In genomic region chr2:25524507-25524906, GRCh38 we compare ENCODE assay signal across 1 cellular context.
TF ChIP-seq lines count a peak whose summit lies in the region.

No MANE protein-coding gene starts in this region.

TF ChIP-seq in GM12878, 131 proteins besides CTCF, POLR2A, EP300 and RAD21 (continued from another document and continues in another):
- TF ChIP-seq SREBF1 (IDR thresholded peaks at IDR 0.05; ENCODE audit: low read length) (no peak), NFYA (IDR thresholded peaks at IDR 0.05; ENCODE audit: borderline replicate concordance, low read depth, low read length) (no peak), RCOR1 (conservative IDR thresholded peaks at IDR 0.05; ENCODE audit: low read depth, low read length) (no peak), HCFC1 (IDR thresholded peaks at IDR 0.05; ENCODE audit: low read length) (no peak), RAD51 (IDR thresholded peaks at IDR 0.05) (no peak), MYB (IDR thresholded peaks at IDR 0.05; ENCODE audit: borderline replicate concordance, low read depth, low read length) (no peak), TAF1 (IDR thresholded peaks at IDR 0.05; ENCODE audit: borderline replicate concordance, low read depth, low read length) (no peak), STAT3 (IDR thresholded peaks at IDR 0.05; ENCODE audit: low read depth, low read length) (no peak), ZNF217 (IDR thresholded peaks at IDR 0.05) (no peak), PAX5 (IDR thresholded peaks at IDR 0.05; ENCODE audit: borderline replicate concordance, low read depth, low read length) (no peak), RUNX3 (IDR thresholded peaks at IDR 0.05; ENCODE audit: low read length) (peak; percentile 61), DPF2 (IDR thresholded peaks at IDR 0.05) (no peak), BACH1 (IDR thresholded peaks at IDR 0.05; ENCODE audit: borderline replicate concordance) (no peak), STAT1 (conservative IDR thresholded peaks at IDR 0.05) (no peak), NR2C2 (IDR thresholded peaks at IDR 0.05; ENCODE audit: borderline replicate concordance, control insufficient read depth, insufficient read length, low read depth) (no peak), CHD2 (IDR thresholded peaks at IDR 0.05; ENCODE audit: borderline replicate concordance, low read depth, low read length) (no peak), PBX3 (IDR thresholded peaks at IDR 0.05; ENCODE audit: insufficient replicate concordance, low read depth, low read length) (no peak), PRDM15 (CRISPR knock-in tag; IDR thresholded peaks at IDR 0.05) (no peak), MXI1 (IDR thresholded peaks at IDR 0.05; ENCODE audit: low read depth, low read length) (no peak), EZH2 (IDR thresholded peaks at IDR 0.05; ENCODE audit: borderline replicate concordance, control insufficient read depth, low read depth, low read length) (no peak), POU2F2 (IDR thresholded peaks at IDR 0.05; ENCODE audit: borderline replicate concordance, low read depth, low read length) (no peak), SPI1 (IDR thresholded peaks at IDR 0.05; ENCODE audit: borderline replicate concordance, insufficient read depth, low read depth, low read length) (no peak), ZNF24 (IDR thresholded peaks at IDR 0.05) (no peak), MTA2 (IDR thresholded peaks at IDR 0.05; ENCODE audit: low read depth) (peak; percentile 22; the same call in 1 of the 2 replicates), BCLAF1 (IDR thresholded peaks at IDR 0.05) (no peak), SMAD1 (IDR thresholded peaks at IDR 0.05; ENCODE audit: low read depth, partially characterized antibody) (no peak), KLF5 (IDR thresholded peaks at IDR 0.05; ENCODE audit: partially characterized antibody) (no peak), ZBED1 (IDR thresholded peaks at IDR 0.05; ENCODE audit: borderline replicate concordance) (no peak; the same call in 1 of the 2 replicates), NR2C1 (IDR thresholded peaks at IDR 0.05) (no peak), TCF3 (IDR thresholded peaks at IDR 0.05; ENCODE audit: borderline replicate concordance, insufficient read depth, low read depth, low read length) (0 out of 2 replicates have a peak, but pooled peaks have one; percentile 37), TCF12 (IDR thresholded peaks at IDR 0.05; ENCODE audit: low read depth, low read length) (0 out of 2 replicates have a peak, but pooled peaks have one; percentile 32), YY1 (IDR thresholded peaks at IDR 0.05; ENCODE audit: low read depth, low read length) (peak; percentile 36; the same call in 1 of the 2 replicates), E2F4 (IDR thresholded peaks at IDR 0.05; ENCODE audit: low read depth, low read length) (no peak)
- TF ChIP-seq, protein P1, sequence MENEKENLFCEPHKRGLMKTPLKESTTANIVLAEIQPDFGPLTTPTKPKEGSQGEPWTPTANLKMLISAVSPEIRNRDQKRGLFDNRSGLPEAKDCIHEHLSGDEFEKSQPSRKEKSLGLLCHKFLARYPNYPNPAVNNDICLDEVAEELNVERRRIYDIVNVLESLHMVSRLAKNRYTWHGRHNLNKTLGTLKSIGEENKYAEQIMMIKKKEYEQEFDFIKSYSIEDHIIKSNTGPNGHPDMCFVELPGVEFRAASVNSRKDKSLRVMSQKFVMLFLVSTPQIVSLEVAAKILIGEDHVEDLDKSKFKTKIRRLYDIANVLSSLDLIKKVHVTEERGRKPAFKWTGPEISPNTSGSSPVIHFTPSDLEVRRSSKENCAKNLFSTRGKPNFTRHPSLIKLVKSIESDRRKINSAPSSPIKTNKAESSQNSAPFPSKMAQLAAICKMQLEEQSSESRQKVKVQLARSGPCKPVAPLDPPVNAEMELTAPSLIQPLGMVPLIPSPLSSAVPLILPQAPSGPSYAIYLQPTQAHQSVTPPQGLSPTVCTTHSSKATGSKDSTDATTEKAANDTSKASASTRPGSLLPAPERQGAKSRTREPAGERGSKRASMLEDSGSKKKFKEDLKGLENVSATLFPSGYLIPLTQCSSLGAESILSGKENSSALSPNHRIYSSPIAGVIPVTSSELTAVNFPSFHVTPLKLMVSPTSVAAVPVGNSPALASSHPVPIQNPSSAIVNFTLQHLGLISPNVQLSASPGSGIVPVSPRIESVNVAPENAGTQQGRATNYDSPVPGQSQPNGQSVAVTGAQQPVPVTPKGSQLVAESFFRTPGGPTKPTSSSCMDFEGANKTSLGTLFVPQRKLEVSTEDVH (IDR thresholded peaks at IDR 0.05; ENCODE audit: low read depth, partially characterized antibody) = no peak
- TF ChIP-seq, protein P2, sequence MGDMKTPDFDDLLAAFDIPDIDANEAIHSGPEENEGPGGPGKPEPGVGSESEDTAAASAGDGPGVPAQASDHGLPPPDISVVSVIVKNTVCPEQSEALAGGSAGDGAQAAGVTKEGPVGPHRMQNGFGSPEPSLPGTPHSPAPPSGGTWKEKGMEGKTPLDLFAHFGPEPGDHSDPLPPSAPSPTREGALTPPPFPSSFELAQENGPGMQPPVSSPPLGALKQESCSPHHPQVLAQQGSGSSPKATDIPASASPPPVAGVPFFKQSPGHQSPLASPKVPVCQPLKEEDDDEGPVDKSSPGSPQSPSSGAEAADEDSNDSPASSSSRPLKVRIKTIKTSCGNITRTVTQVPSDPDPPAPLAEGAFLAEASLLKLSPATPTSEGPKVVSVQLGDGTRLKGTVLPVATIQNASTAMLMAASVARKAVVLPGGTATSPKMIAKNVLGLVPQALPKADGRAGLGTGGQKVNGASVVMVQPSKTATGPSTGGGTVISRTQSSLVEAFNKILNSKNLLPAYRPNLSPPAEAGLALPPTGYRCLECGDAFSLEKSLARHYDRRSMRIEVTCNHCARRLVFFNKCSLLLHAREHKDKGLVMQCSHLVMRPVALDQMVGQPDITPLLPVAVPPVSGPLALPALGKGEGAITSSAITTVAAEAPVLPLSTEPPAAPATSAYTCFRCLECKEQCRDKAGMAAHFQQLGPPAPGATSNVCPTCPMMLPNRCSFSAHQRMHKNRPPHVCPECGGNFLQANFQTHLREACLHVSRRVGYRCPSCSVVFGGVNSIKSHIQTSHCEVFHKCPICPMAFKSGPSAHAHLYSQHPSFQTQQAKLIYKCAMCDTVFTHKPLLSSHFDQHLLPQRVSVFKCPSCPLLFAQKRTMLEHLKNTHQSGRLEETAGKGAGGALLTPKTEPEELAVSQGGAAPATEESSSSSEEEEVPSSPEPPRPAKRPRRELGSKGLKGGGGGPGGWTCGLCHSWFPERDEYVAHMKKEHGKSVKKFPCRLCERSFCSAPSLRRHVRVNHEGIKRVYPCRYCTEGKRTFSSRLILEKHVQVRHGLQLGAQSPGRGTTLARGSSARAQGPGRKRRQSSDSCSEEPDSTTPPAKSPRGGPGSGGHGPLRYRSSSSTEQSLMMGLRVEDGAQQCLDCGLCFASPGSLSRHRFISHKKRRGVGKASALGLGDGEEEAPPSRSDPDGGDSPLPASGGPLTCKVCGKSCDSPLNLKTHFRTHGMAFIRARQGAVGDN (IDR thresholded peaks at IDR 0.05) = no peak
- TF ChIP-seq, protein P3, sequence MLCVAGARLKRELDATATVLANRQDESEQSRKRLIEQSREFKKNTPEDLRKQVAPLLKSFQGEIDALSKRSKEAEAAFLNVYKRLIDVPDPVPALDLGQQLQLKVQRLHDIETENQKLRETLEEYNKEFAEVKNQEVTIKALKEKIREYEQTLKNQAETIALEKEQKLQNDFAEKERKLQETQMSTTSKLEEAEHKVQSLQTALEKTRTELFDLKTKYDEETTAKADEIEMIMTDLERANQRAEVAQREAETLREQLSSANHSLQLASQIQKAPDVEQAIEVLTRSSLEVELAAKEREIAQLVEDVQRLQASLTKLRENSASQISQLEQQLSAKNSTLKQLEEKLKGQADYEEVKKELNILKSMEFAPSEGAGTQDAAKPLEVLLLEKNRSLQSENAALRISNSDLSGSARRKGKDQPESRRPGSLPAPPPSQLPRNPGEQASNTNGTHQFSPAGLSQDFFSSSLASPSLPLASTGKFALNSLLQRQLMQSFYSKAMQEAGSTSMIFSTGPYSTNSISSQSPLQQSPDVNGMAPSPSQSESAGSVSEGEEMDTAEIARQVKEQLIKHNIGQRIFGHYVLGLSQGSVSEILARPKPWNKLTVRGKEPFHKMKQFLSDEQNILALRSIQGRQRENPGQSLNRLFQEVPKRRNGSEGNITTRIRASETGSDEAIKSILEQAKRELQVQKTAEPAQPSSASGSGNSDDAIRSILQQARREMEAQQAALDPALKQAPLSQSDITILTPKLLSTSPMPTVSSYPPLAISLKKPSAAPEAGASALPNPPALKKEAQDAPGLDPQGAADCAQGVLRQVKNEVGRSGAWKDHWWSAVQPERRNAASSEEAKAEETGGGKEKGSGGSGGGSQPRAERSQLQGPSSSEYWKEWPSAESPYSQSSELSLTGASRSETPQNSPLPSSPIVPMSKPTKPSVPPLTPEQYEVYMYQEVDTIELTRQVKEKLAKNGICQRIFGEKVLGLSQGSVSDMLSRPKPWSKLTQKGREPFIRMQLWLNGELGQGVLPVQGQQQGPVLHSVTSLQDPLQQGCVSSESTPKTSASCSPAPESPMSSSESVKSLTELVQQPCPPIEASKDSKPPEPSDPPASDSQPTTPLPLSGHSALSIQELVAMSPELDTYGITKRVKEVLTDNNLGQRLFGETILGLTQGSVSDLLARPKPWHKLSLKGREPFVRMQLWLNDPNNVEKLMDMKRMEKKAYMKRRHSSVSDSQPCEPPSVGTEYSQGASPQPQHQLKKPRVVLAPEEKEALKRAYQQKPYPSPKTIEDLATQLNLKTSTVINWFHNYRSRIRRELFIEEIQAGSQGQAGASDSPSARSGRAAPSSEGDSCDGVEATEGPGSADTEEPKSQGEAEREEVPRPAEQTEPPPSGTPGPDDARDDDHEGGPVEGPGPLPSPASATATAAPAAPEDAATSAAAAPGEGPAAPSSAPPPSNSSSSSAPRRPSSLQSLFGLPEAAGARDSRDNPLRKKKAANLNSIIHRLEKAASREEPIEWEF (IDR thresholded peaks at IDR 0.05; ENCODE audit: insufficient replicate concordance, low read depth, low read length) = no peak
- TF ChIP-seq, protein P4, sequence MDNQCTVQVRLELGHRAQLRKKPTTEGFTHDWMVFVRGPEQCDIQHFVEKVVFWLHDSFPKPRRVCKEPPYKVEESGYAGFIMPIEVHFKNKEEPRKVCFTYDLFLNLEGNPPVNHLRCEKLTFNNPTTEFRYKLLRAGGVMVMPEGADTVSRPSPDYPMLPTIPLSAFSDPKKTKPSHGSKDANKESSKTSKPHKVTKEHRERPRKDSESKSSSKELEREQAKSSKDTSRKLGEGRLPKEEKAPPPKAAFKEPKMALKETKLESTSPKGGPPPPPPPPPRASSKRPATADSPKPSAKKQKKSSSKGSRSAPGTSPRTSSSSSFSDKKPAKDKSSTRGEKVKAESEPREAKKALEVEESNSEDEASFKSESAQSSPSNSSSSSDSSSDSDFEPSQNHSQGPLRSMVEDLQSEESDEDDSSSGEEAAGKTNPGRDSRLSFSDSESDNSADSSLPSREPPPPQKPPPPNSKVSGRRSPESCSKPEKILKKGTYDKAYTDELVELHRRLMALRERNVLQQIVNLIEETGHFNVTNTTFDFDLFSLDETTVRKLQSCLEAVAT (IDR thresholded peaks at IDR 0.05) = no peak
